Comparison of ENCODE assay signal across 15 cellular contexts in genomic region chr1:38558055-38558454, GRCh38.
DNase-seq lines count a peak whose midpoint lies in the region; ATAC-seq and TF ChIP-seq lines count a peak whose summit lies in the region.
"Had no signal": no experiment of that assay in that cellular context is flagged by ENCODE, and none has a peak within 500 bp of the region (broad histone marks: within the 10 kb centered on the region; RNA-seq: fewer than 3 reads in every experiment).

No MANE protein-coding gene starts in this region.

- H3K27me3 Mint-ChIP-seq in IgD-negative memory B cell (no peaks in the 10 kb centered on the region), neural crest cell (ENCODE audit: low read depth) (no peaks in the 10 kb centered on the region)

- ATAC-seq in HG03521 (IDR thresholded peaks at IDR 0.05; ENCODE audit: unreplicated experiment) (no peak), GM19395 (IDR thresholded peaks at IDR 0.05; ENCODE audit: unreplicated experiment) (no peak), GM21360 (IDR thresholded peaks at IDR 0.05; ENCODE audit: unreplicated experiment) (no peak)
- ATAC-seq: psoas muscle had no signal

- H3K27ac Mint-ChIP-seq in IgD-negative memory B cell = peak overlapping the region; percentile 66 to 96 (median 88)
- peak overlapping the region; percentile 67 for H3K27ac Mint-ChIP-seq in neural crest cell (ENCODE audit: unreplicated experiment)
- H3K27ac Mint-ChIP-seq: CD14-positive monocyte had no signal

- H3K36me3 Mint-ChIP-seq in IgD-negative memory B cell (no peaks in the 10 kb centered on the region), neural crest cell (ENCODE audit: low read depth) (no peaks in the 10 kb centered on the region)
- H3K36me3 Mint-ChIP-seq: CD14-positive monocyte had no signal

- H3K9me3 Mint-ChIP-seq in IgD-negative memory B cell (no peaks in the 10 kb centered on the region), neural crest cell (no peaks in the 10 kb centered on the region)

- TF ChIP-seq CTCF in neural crest cell (conservative IDR thresholded peaks at IDR 0.05) = no peak

- H3K4me1 Mint-ChIP-seq in IgD-negative memory B cell = peaks cover 6 to 38% (median 24%) of the 10 kb centered on the region in 3 donors
- peaks cover 42% of the 10 kb centered on the region for H3K4me1 Mint-ChIP-seq in neural crest cell

- DNase-seq in NCI-H1417 (lab: John Stamatoyannopoulos, UW) (peak; percentile 23 to 77 (median 50)), NCI-H1417 treated with DMSO at 0.1 percent for 48 hours (lab: John Stamatoyannopoulos, UW) (no peak), ecto neural progenitor cell (ENCODE audit: low spot score) (peak; percentile 61), neural crest cell (ENCODE audit: low read depth, low spot score) (peak; percentile 26)
- DNase-seq: activated CD8-positive, alpha-beta memory T cell treated with anti-CD3 and anti-CD28 coated beads, Interleukin-2, amount 50 U/mL, for 48 hours; colonic mucosa; NCI-H1694; psoas muscle; stimulated activated CD4-positive, alpha-beta T cell treated with anti-CD3 and anti-CD28 coated beads, Interleukin-12 subunit alpha, Interleukin-12 subunit beta, amount 100 ng/mL, for 4 hours; trophoblast cell had no signal

- H3K4me3 Mint-ChIP-seq in IgD-negative memory B cell (peak overlapping the region in 2 of 4 donors; percentile 30 to 66), neural crest cell (no peak overlapping the region)
- H3K4me3 Mint-ChIP-seq: CD14-positive monocyte had no signal
